In the genomic region with DNA sequence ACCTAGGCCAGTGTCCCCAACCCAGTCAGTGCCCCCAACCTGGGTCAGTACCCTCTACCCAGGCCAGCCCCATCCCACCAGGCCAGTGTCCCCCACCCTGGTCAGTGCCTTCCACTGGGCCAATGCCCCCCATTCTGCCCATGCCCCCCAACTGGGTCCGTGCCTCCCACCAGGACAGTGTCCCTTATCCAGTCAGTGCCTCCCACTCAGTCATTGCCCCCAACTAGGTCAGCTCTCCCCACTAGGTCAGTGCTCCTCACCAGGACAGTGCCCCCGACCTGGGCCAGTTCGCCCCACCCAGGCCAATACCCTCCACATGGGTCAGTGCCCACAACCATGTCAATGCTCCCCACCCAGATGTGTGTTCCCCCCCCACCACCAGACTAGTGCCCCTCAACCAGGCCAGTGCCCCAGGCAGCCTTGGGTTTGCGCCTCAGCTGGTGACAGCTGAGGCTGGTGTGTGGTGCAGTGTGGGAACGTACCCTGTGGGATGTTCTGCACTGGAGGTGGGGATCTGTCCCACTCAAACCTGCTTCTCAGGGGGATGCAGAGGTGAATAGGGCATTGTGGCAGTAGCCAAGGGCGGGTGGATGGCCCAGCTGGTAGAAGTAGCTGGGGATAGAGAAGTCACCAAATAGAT, we compare ENCODE assay signal across 2 cellular contexts.
TF ChIP-seq lines count a peak whose summit lies in the region.

No MANE protein-coding gene starts in this region.

TF ChIP-seq in H1, 55 proteins besides CTCF, POLR2A, EP300 and RAD21 (continues in another document):
- TF ChIP-seq CBX8 (IDR thresholded peaks at IDR 0.05; ENCODE audit: borderline replicate concordance, low read depth, low read length) (no peak), SIRT6 (IDR thresholded peaks at IDR 0.05; ENCODE audit: low read length) (no peak), POLR2AphosphoS5 (IDR thresholded peaks at IDR 0.05; ENCODE audit: low read depth, low read length) (no peak), CEBPB (IDR thresholded peaks at IDR 0.05; ENCODE audit: low read depth, low read length) (no peak), USF2 (IDR thresholded peaks at IDR 0.05; ENCODE audit: low read length) (no peak), KDM5A (IDR thresholded peaks at IDR 0.05; ENCODE audit: low read length) (no peak), KDM4A (IDR thresholded peaks at IDR 0.05; ENCODE audit: low read depth, low read length, severe bottlenecking) (no peak), CHD7 (IDR thresholded peaks at IDR 0.05; ENCODE audit: insufficient replicate concordance, low read length) (no peak), POU5F1 (IDR thresholded peaks at IDR 0.05; ENCODE audit: low read depth, low read length) (no peak), TAF7 (optimal IDR thresholded peaks at IDR 0.05; ENCODE audit: borderline replicate concordance, low read depth, low read length) (no peak), CTBP2 (IDR thresholded peaks at IDR 0.05; ENCODE audit: borderline replicate concordance, insufficient read depth, insufficient read length, low read length) (no peak), PHF8 (conservative IDR thresholded peaks at IDR 0.05; ENCODE audit: low read depth, low read length) (no peak), SIX5 (IDR thresholded peaks at IDR 0.05; ENCODE audit: low read depth, low read length) (no peak)

TF ChIP-seq in GM23338, 12 proteins besides CTCF, POLR2A, EP300 and RAD21:
- no peak for TF ChIP-seq NANOG (IDR thresholded peaks at IDR 0.05; ENCODE audit: borderline replicate concordance)
- TF ChIP-seq ZNF114 (CRISPR knock-in tag; IDR thresholded peaks at IDR 0.05) = no peak
- no peak for TF ChIP-seq ETS1 (IDR thresholded peaks at IDR 0.05)
- no peak for TF ChIP-seq EZH2 (IDR thresholded peaks at IDR 0.05; ENCODE audit: low read depth, unreplicated experiment)
- TF ChIP-seq ZNF462 (CRISPR knock-in tag; IDR thresholded peaks at IDR 0.05) = no peak
- no peak for TF ChIP-seq CREB1 (CRISPR knock-in tag; IDR thresholded peaks at IDR 0.05; ENCODE audit: low read depth)
- TF ChIP-seq, protein P1, sequence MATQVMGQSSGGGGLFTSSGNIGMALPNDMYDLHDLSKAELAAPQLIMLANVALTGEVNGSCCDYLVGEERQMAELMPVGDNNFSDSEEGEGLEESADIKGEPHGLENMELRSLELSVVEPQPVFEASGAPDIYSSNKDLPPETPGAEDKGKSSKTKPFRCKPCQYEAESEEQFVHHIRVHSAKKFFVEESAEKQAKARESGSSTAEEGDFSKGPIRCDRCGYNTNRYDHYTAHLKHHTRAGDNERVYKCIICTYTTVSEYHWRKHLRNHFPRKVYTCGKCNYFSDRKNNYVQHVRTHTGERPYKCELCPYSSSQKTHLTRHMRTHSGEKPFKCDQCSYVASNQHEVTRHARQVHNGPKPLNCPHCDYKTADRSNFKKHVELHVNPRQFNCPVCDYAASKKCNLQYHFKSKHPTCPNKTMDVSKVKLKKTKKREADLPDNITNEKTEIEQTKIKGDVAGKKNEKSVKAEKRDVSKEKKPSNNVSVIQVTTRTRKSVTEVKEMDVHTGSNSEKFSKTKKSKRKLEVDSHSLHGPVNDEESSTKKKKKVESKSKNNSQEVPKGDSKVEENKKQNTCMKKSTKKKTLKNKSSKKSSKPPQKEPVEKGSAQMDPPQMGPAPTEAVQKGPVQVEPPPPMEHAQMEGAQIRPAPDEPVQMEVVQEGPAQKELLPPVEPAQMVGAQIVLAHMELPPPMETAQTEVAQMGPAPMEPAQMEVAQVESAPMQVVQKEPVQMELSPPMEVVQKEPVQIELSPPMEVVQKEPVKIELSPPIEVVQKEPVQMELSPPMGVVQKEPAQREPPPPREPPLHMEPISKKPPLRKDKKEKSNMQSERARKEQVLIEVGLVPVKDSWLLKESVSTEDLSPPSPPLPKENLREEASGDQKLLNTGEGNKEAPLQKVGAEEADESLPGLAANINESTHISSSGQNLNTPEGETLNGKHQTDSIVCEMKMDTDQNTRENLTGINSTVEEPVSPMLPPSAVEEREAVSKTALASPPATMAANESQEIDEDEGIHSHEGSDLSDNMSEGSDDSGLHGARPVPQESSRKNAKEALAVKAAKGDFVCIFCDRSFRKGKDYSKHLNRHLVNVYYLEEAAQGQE (IDR thresholded peaks at IDR 0.05; ENCODE audit: unreplicated experiment) = no peak
- TF ChIP-seq JUNB (IDR thresholded peaks at IDR 0.05; ENCODE audit: unreplicated experiment) = no peak
- no peak for TF ChIP-seq POLR2AphosphoS5 (IDR thresholded peaks at IDR 0.05; ENCODE audit: low read depth)
- no peak for TF ChIP-seq STAT1 (IDR thresholded peaks at IDR 0.05; ENCODE audit: unreplicated experiment)
